8 cellular contexts compared by ENCODE assay signal in genomic region chr3:120093923-120094775, GRCh38. TPM values are rescaled to one million over a fixed set of nuclear protein-coding genes. Genes with fewer than 3 reads are reported as not detected.
DNase-seq lines count a peak whose midpoint lies in the region; ATAC-seq and TF ChIP-seq lines count a peak whose summit lies in the region.

Gene GSK3B (minus strand): TSS chr3:120094447. CDS start chr3:120093434, 1,013 bp downstream.

- peaks cover 3% of the 10 kb centered on the region for H3K4me1 ChIP-seq in mesenchymal stem cell (ENCODE audit: control insufficient read depth, insufficient read depth, low read depth, low read length)

- peak within 1 kb of the TSS; percentile 37 for H2AK5ac ChIP-seq in mesenchymal stem cell (ENCODE audit: low read length, severe bottlenecking)

- H3K27me3 ChIP-seq in mesenchymal stem cell (ENCODE audit: control insufficient read depth in 1 of 2, insufficient read depth in 1 of 2, low read length in 2 of 2), result no peaks in the 10 kb centered on the region

- H3K27ac ChIP-seq in 22Rv1 (peak within 1 kb of the TSS; percentile 100), mesenchymal stem cell (ENCODE audit: low read length, poor library complexity, severe bottlenecking) (peak within 1 kb of the TSS; percentile 97)

- H3K23ac ChIP-seq in mesenchymal stem cell (ENCODE audit: low read length in 2 of 2), result peak within 1 kb of the TSS in 1 of 2 experiments; percentile 75

- DNase-seq in NCI-H345 treated with DMSO at 0.1 percent for 48 hours (lab: John Stamatoyannopoulos, UW; ENCODE audit: unreplicated experiment), result peak; percentile 98
- peak; percentile 40 to 94 for DNase-seq in activated CD8-positive, alpha-beta memory T cell treated with anti-CD3 and anti-CD28 coated beads for 1 hour (ENCODE audit: extremely low read depth in 1 of 2, low read depth in 1 of 2)
- peak; percentile 73 for DNase-seq in effector CD4-positive, alpha-beta T cell
- DNase-seq in mesenchymal stem cell, result no peak
- peak; percentile 88 for DNase-seq in stimulated activated CD8-positive, alpha-beta memory T cell treated with anti-CD3 and anti-CD28 coated beads, Interleukin-15, amount 100 ng/mL, for 24 hours (ENCODE audit: low read depth)

- peak within 1 kb of the TSS; percentile 99 for H2BK15ac ChIP-seq in mesenchymal stem cell (ENCODE audit: low read depth, poor library complexity, severe bottlenecking)

- no peak within 1 kb of the TSS for H2AFZ ChIP-seq in mesenchymal stem cell (ENCODE audit: low read depth, low read length)

- no peak for TF ChIP-seq CTCF in 22Rv1 (IDR thresholded peaks at IDR 0.05)

- peak within 1 kb of the TSS; percentile 99 to 100 for H3K4ac ChIP-seq in mesenchymal stem cell (ENCODE audit: low read depth in 1 of 2, low read length in 2 of 2)

- H3K9ac ChIP-seq in mesenchymal stem cell (ENCODE audit: low read length), result peak within 1 kb of the TSS; percentile 100

- peak within 1 kb of the TSS; percentile 69 for H3K4me2 ChIP-seq in mesenchymal stem cell (ENCODE audit: low read length, poor library complexity, severe bottlenecking)

- H2BK120ac ChIP-seq in mesenchymal stem cell (ENCODE audit: low read depth, low read length), result peak within 1 kb of the TSS; percentile 97

- H3K4me3 ChIP-seq in mesenchymal stem cell (ENCODE audit: insufficient read depth in 1 of 2, low read depth in 1 of 2, low read length in 2 of 2), result peak within 1 kb of the TSS; percentile 91

- H2BK12ac ChIP-seq in mesenchymal stem cell (ENCODE audit: low read length in 2 of 2), result peak within 1 kb of the TSS; percentile 25 to 75

- H3K9me3 ChIP-seq in mesenchymal stem cell (ENCODE audit: control insufficient read depth, low read length), result no peaks in the 10 kb centered on the region

- ATAC-seq in GM18520 (IDR thresholded peaks at IDR 0.05; ENCODE audit: unreplicated experiment) (peak; percentile 0), HG03064 (IDR thresholded peaks at IDR 0.05; ENCODE audit: low read depth, unreplicated experiment) (peak; percentile 39)

- H3K14ac ChIP-seq in mesenchymal stem cell (ENCODE audit: low read length in 2 of 2), result peak within 1 kb of the TSS; percentile 91 to 100

- peak within 1 kb of the TSS; percentile 99 for H4K8ac ChIP-seq in mesenchymal stem cell (ENCODE audit: low read length)

- peak within 1 kb of the TSS; percentile 99 to 100 for H3K18ac ChIP-seq in mesenchymal stem cell (ENCODE audit: low read depth in 1 of 2, low read length in 2 of 2)

- WGBS in mesenchymal stem cell, result under 1% methylated on average over 77 of the region's 94 CpGs

- peaks cover 2 to 11% of the 10 kb centered on the region in 2 experiments for H3K36me3 ChIP-seq in mesenchymal stem cell (ENCODE audit: control insufficient read depth in 1 of 2, insufficient read depth in 2 of 2, low read depth in 1 of 2, low read length in 2 of 2)

- peak within 1 kb of the TSS; percentile 99 for H2BK5ac ChIP-seq in mesenchymal stem cell (ENCODE audit: low read depth, low read length, poor library complexity, severe bottlenecking)

- peaks cover 6% of the 10 kb centered on the region for H3K79me1 ChIP-seq in mesenchymal stem cell (replicated peaks; ENCODE audit: low read length, poor library complexity, severe bottlenecking)

- H4K91ac ChIP-seq in mesenchymal stem cell (ENCODE audit: low read length), result peak within 1 kb of the TSS; percentile 99

RNA-seq across cellular contexts. Expression of gene GSK3B, which starts in this region (rescaled TPM):
- polyA plus RNA-seq in mesenchymal stem cell (2013, experiment 1 of 2), result 61.0 TPM
- 59.5 TPM for polyA plus RNA-seq in mesenchymal stem cell (2013, experiment 2 of 2)
